1 cellular context compared by ENCODE assay signal in genomic region chr14:21861153-21861552, GRCh38.
TF ChIP-seq lines count a peak whose summit lies in the region.

No MANE protein-coding gene starts in this region.

TF ChIP-seq in endothelial cell of umbilical vein, 7 proteins besides CTCF, POLR2A, EP300 and RAD21:
- no peak for TF ChIP-seq JUN (IDR thresholded peaks at IDR 0.05; ENCODE audit: borderline replicate concordance, insufficient read depth, insufficient read length, low read depth)
- no peak for TF ChIP-seq EZH2 (IDR thresholded peaks at IDR 0.05; ENCODE audit: borderline replicate concordance, low read depth, low read length, severe bottlenecking)
- no peak for TF ChIP-seq POLR2AphosphoS5 (IDR thresholded peaks at IDR 0.05; ENCODE audit: insufficient read depth, low read depth, low read length)
- no peak for TF ChIP-seq GATA2 (IDR thresholded peaks at IDR 0.05; ENCODE audit: insufficient read depth, insufficient read length, low read depth, low read length)
- TF ChIP-seq MYC (IDR thresholded peaks at IDR 0.05; ENCODE audit: low read depth, low read length) = no peak
- TF ChIP-seq, protein P1, sequence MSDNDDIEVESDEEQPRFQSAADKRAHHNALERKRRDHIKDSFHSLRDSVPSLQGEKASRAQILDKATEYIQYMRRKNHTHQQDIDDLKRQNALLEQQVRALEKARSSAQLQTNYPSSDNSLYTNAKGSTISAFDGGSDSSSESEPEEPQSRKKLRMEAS (IDR thresholded peaks at IDR 0.05; ENCODE audit: insufficient read depth, insufficient read length) = no peak
